ENCODE assay signal across 1 cellular context in the genomic region with DNA sequence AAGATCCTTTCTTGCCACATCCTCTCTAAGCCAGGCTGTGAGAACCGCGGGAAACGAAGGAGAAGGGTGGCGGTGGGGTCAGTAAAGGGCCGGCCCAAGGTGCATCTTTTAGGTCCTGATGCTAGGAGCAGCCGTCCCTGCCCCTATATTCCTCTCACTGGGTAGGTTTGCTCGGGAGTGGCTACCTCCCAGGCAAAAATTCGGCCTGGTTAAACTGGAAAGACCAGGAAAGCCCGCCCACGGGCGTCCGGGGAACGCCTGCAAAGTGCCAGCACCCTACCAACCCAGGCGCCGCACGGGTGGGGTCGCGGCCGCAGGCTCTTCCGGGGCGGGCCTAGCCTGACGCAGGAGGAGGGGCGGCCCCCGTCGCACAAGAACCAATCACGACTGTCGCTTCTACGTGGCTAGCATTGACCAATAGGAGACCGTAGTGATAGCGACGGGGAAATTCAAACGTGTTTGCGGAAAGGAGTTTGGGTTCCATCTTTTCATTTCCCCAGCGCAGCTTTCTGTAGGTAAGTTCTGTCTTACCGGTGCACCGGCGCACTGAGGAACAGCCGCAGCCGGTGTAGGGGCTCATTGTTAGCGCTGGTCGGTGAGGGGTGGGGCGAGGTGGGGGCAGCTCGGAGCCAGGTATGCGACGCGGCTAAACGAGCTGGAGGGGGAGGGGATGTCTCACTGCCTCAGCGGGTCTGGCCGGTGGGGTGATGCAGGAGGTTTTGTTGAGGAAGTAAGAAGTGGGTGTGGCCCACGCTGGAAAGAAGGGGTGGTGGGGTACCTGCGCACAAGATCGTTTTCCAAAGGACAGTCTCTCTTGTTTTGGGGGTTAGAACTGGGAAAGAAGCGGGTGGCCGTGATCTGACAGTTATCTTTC.
A peak's percentile ranks its signal among the peaks of the same experiment; 100 is the strongest.
TF ChIP-seq lines count a peak whose summit lies in the region.

A gene (plus strand): TSS at position 451 of the 874 bp plus-strand sequence. CDS start 1,195 bp downstream, outside the sequence.

TF ChIP-seq in HepG2, 621 proteins besides CTCF, POLR2A, EP300 and RAD21 (continued from another document and continues in another):
- TF ChIP-seq, protein P1, sequence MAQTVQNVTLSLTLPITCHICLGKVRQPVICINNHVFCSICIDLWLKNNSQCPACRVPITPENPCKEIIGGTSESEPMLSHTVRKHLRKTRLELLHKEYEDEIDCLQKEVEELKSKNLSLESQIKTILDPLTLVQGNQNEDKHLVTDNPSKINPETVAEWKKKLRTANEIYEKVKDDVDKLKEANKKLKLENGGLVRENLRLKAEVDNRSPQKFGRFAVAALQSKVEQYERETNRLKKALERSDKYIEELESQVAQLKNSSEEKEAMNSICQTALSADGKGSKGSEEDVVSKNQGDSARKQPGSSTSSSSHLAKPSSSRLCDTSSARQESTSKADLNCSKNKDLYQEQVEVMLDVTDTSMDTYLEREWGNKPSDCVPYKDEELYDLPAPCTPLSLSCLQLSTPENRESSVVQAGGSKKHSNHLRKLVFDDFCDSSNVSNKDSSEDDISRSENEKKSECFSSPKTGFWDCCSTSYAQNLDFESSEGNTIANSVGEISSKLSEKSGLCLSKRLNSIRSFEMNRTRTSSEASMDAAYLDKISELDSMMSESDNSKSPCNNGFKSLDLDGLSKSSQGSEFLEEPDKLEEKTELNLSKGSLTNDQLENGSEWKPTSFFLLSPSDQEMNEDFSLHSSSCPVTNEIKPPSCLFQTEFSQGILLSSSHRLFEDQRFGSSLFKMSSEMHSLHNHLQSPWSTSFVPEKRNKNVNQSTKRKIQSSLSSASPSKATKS (CRISPR knock-in tag; IDR thresholded peaks at IDR 0.05): no peak
- TF ChIP-seq RXRB (CRISPR knock-in tag; IDR thresholded peaks at IDR 0.05; ENCODE audit: borderline replicate concordance): peak; percentile 21
- TF ChIP-seq RORA (CRISPR knock-in tag; IDR thresholded peaks at IDR 0.05): no peak
- no peak for TF ChIP-seq WIZ (CRISPR knock-in tag; IDR thresholded peaks at IDR 0.05)
- no peak for TF ChIP-seq ATRX (CRISPR knock-in tag; IDR thresholded peaks at IDR 0.05; ENCODE audit: borderline replicate concordance)
- no peak for TF ChIP-seq SP140L (CRISPR knock-in tag; IDR thresholded peaks at IDR 0.05; ENCODE audit: borderline replicate concordance)
- no peak for TF ChIP-seq ZNF75D (CRISPR knock-in tag; IDR thresholded peaks at IDR 0.05; ENCODE audit: borderline replicate concordance)
- TF ChIP-seq ZNF556 (CRISPR knock-in tag; IDR thresholded peaks at IDR 0.05; ENCODE audit: borderline replicate concordance): no peak
- no peak for TF ChIP-seq SPEN (CRISPR knock-in tag; IDR thresholded peaks at IDR 0.05; ENCODE audit: low read depth)
- TF ChIP-seq JUN (CRISPR knock-in tag; IDR thresholded peaks at IDR 0.05): no peak
- no peak for TF ChIP-seq ZNF124 (CRISPR knock-in tag; IDR thresholded peaks at IDR 0.05)
- TF ChIP-seq ZNF383 (CRISPR knock-in tag; IDR thresholded peaks at IDR 0.05; ENCODE audit: borderline replicate concordance): no peak
- no peak for TF ChIP-seq SRSF9 (IDR thresholded peaks at IDR 0.05; ENCODE audit: borderline replicate concordance, insufficient read depth, low read depth, low read length, poor library complexity, severe bottlenecking)
- TF ChIP-seq ZNF780A (CRISPR knock-in tag; IDR thresholded peaks at IDR 0.05): no peak
- no peak for TF ChIP-seq HNRNPUL1 (IDR thresholded peaks at IDR 0.05; ENCODE audit: low read depth, low read length)
- TF ChIP-seq GATAD2A (CRISPR knock-in tag; IDR thresholded peaks at IDR 0.05): no peak
- TF ChIP-seq, protein P2, sequence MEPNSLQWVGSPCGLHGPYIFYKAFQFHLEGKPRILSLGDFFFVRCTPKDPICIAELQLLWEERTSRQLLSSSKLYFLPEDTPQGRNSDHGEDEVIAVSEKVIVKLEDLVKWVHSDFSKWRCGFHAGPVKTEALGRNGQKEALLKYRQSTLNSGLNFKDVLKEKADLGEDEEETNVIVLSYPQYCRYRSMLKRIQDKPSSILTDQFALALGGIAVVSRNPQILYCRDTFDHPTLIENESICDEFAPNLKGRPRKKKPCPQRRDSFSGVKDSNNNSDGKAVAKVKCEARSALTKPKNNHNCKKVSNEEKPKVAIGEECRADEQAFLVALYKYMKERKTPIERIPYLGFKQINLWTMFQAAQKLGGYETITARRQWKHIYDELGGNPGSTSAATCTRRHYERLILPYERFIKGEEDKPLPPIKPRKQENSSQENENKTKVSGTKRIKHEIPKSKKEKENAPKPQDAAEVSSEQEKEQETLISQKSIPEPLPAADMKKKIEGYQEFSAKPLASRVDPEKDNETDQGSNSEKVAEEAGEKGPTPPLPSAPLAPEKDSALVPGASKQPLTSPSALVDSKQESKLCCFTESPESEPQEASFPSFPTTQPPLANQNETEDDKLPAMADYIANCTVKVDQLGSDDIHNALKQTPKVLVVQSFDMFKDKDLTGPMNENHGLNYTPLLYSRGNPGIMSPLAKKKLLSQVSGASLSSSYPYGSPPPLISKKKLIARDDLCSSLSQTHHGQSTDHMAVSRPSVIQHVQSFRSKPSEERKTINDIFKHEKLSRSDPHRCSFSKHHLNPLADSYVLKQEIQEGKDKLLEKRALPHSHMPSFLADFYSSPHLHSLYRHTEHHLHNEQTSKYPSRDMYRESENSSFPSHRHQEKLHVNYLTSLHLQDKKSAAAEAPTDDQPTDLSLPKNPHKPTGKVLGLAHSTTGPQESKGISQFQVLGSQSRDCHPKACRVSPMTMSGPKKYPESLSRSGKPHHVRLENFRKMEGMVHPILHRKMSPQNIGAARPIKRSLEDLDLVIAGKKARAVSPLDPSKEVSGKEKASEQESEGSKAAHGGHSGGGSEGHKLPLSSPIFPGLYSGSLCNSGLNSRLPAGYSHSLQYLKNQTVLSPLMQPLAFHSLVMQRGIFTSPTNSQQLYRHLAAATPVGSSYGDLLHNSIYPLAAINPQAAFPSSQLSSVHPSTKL (CRISPR knock-in tag; IDR thresholded peaks at IDR 0.05): no peak
- TF ChIP-seq, protein P3, sequence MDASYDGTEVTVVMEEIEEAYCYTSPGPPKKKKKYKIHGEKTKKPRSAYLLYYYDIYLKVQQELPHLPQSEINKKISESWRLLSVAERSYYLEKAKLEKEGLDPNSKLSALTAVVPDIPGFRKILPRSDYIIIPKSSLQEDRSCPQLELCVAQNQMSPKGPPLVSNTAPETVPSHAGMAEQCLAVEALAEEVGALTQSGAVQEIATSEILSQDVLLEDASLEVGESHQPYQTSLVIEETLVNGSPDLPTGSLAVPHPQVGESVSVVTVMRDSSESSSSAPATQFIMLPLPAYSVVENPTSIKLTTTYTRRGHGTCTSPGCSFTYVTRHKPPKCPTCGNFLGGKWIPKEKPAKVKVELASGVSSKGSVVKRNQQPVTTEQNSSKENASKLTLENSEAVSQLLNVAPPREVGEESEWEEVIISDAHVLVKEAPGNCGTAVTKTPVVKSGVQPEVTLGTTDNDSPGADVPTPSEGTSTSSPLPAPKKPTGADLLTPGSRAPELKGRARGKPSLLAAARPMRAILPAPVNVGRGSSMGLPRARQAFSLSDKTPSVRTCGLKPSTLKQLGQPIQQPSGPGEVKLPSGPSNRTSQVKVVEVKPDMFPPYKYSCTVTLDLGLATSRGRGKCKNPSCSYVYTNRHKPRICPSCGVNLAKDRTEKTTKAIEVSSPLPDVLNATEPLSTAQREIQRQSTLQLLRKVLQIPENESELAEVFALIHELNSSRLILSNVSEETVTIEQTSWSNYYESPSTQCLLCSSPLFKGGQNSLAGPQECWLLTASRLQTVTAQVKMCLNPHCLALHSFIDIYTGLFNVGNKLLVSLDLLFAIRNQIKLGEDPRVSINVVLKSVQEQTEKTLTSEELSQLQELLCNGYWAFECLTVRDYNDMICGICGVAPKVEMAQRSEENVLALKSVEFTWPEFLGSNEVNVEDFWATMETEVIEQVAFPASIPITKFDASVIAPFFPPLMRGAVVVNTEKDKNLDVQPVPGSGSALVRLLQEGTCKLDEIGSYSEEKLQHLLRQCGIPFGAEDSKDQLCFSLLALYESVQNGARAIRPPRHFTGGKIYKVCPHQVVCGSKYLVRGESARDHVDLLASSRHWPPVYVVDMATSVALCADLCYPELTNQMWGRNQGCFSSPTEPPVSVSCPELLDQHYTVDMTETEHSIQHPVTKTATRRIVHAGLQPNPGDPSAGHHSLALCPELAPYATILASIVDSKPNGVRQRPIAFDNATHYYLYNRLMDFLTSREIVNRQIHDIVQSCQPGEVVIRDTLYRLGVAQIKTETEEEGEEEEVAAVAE (CRISPR knock-in tag; IDR thresholded peaks at IDR 0.05; ENCODE audit: borderline replicate concordance): peak; percentile 91
- no peak for TF ChIP-seq ZNF317 (CRISPR knock-in tag; IDR thresholded peaks at IDR 0.05)
- TF ChIP-seq ZNF782 (CRISPR knock-in tag; IDR thresholded peaks at IDR 0.05; ENCODE audit: borderline replicate concordance): no peak; the same call in 1 of the 2 replicates
- TF ChIP-seq, protein P4, sequence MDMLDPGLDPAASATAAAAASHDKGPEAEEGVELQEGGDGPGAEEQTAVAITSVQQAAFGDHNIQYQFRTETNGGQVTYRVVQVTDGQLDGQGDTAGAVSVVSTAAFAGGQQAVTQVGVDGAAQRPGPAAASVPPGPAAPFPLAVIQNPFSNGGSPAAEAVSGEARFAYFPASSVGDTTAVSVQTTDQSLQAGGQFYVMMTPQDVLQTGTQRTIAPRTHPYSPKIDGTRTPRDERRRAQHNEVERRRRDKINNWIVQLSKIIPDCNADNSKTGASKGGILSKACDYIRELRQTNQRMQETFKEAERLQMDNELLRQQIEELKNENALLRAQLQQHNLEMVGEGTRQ (IDR thresholded peaks at IDR 0.05; ENCODE audit: low read depth, low read length): no peak
- TF ChIP-seq, protein P4 (CRISPR knock-in tag; IDR thresholded peaks at IDR 0.05; ENCODE audit: borderline replicate concordance): no peak
- TF ChIP-seq, protein P5, sequence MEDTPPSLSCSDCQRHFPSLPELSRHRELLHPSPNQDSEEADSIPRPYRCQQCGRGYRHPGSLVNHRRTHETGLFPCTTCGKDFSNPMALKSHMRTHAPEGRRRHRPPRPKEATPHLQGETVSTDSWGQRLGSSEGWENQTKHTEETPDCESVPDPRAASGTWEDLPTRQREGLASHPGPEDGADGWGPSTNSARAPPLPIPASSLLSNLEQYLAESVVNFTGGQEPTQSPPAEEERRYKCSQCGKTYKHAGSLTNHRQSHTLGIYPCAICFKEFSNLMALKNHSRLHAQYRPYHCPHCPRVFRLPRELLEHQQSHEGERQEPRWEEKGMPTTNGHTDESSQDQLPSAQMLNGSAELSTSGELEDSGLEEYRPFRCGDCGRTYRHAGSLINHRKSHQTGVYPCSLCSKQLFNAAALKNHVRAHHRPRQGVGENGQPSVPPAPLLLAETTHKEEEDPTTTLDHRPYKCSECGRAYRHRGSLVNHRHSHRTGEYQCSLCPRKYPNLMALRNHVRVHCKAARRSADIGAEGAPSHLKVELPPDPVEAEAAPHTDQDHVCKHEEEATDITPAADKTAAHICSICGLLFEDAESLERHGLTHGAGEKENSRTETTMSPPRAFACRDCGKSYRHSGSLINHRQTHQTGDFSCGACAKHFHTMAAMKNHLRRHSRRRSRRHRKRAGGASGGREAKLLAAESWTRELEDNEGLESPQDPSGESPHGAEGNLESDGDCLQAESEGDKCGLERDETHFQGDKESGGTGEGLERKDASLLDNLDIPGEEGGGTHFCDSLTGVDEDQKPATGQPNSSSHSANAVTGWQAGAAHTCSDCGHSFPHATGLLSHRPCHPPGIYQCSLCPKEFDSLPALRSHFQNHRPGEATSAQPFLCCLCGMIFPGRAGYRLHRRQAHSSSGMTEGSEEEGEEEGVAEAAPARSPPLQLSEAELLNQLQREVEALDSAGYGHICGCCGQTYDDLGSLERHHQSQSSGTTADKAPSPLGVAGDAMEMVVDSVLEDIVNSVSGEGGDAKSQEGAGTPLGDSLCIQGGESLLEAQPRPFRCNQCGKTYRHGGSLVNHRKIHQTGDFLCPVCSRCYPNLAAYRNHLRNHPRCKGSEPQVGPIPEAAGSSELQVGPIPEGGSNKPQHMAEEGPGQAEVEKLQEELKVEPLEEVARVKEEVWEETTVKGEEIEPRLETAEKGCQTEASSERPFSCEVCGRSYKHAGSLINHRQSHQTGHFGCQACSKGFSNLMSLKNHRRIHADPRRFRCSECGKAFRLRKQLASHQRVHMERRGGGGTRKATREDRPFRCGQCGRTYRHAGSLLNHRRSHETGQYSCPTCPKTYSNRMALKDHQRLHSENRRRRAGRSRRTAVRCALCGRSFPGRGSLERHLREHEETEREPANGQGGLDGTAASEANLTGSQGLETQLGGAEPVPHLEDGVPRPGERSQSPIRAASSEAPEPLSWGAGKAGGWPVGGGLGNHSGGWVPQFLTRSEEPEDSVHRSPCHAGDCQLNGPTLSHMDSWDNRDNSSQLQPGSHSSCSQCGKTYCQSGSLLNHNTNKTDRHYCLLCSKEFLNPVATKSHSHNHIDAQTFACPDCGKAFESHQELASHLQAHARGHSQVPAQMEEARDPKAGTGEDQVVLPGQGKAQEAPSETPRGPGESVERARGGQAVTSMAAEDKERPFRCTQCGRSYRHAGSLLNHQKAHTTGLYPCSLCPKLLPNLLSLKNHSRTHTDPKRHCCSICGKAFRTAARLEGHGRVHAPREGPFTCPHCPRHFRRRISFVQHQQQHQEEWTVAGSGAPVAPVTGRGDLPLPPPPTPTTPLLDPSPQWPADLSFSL (CRISPR knock-in tag; IDR thresholded peaks at IDR 0.05): no peak
- TF ChIP-seq, protein P6, sequence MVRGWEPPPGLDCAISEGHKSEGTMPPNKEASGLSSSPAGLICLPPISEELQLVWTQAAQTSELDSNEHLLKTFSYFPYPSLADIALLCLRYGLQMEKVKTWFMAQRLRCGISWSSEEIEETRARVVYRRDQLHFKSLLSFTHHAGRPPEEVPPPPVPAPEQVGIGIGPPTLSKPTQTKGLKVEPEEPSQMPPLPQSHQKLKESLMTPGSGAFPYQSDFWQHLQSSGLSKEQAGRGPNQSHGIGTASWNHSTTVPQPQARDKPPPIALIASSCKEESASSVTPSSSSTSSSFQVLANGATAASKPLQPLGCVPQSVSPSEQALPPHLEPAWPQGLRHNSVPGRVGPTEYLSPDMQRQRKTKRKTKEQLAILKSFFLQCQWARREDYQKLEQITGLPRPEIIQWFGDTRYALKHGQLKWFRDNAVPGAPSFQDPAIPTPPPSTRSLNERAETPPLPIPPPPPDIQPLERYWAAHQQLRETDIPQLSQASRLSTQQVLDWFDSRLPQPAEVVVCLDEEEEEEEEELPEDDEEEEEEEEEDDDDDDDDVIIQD (CRISPR knock-in tag; IDR thresholded peaks at IDR 0.05; ENCODE audit: low read depth): peak; percentile 61; the same call in 1 of the 2 replicates
- TF ChIP-seq RFX3 (CRISPR knock-in tag; IDR thresholded peaks at IDR 0.05): no peak
- TF ChIP-seq ZNF879 (CRISPR knock-in tag; IDR thresholded peaks at IDR 0.05): no peak
- TF ChIP-seq NFYC (CRISPR knock-in tag; IDR thresholded peaks at IDR 0.05): peak; percentile 94
- peak; percentile 18 for TF ChIP-seq XRCC5 (optimal IDR thresholded peaks at IDR 0.05; ENCODE audit: low read length)
- TF ChIP-seq, protein P7, sequence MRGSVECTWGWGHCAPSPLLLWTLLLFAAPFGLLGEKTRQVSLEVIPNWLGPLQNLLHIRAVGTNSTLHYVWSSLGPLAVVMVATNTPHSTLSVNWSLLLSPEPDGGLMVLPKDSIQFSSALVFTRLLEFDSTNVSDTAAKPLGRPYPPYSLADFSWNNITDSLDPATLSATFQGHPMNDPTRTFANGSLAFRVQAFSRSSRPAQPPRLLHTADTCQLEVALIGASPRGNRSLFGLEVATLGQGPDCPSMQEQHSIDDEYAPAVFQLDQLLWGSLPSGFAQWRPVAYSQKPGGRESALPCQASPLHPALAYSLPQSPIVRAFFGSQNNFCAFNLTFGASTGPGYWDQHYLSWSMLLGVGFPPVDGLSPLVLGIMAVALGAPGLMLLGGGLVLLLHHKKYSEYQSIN (CRISPR knock-in tag; IDR thresholded peaks at IDR 0.05; ENCODE audit: borderline replicate concordance): no peak
